Comparison of ENCODE assay signal across 8 cellular contexts in genomic region chr20:31723282-31724078, GRCh38. TPM values are rescaled to one million over a fixed set of nuclear protein-coding genes. Genes with fewer than 3 reads are reported as not detected.
DNase-seq lines count a peak whose midpoint lies in the region; ATAC-seq and TF ChIP-seq lines count a peak whose summit lies in the region.

No MANE protein-coding gene starts in this region.

- no peaks in the 10 kb centered on the region for H3K27me3 Mint-ChIP-seq in CD8-positive, alpha-beta T cell (ENCODE audit: low read depth)

- peak overlapping the region; percentile 85 for H3K4me3 ChIP-seq in CD8-positive, alpha-beta T cell (ENCODE audit: low read depth, low read length)
- H3K4me3 ChIP-seq in lower lobe of right lung: peak overlapping the region; percentile 98

- DNase-seq in CD8-positive, alpha-beta T cell: peak; percentile 96 to 99 (median 98)
- peak; percentile 99 for DNase-seq in NCI-H748 (lab: John Stamatoyannopoulos, UW; ENCODE audit: unreplicated experiment)
- peak; percentile 97 to 98 for DNase-seq in activated CD4-positive, alpha-beta T cell treated with anti-CD3 and anti-CD28 coated beads, Interleukin-2, amount 50 U/mL, for 48 hours
- DNase-seq in dermis microvascular lymphatic vessel endothelial cell (ENCODE audit: low read depth in 2 of 2): peak; percentile 93 to 98
- peak; percentile 98 for DNase-seq in lower lobe of right lung
- peak; percentile 96 to 98 (median 97) for DNase-seq in stimulated activated CD4-positive, alpha-beta T cell treated with anti-CD3 and anti-CD28 coated beads, TNF-alpha, amount 100 ng/mL, for 1 hour (ENCODE audit: low read depth in 3 of 3, low spot score in 1 of 3)

- CTCF ChIA-PET in CD8-positive, alpha-beta T cell (lab: Charles Lee): interaction anchor here (0.6 to 7.4 kb wide), 39 partner anchors 8 to 165 kb away, joined by 3 to 270 read pairs (median 6); partner anchors contain the start of genes COX4I2 and TPX2

- ATAC-seq in CD8-positive, alpha-beta T cell: peak; percentile 93
- ATAC-seq in GM19397 (IDR thresholded peaks at IDR 0.05; ENCODE audit: unreplicated experiment) (peak; percentile 85), HG03565 (IDR thresholded peaks at IDR 0.05; ENCODE audit: unreplicated experiment) (peak; percentile 84), lower lobe of right lung (peak; percentile 96 to 97)

- H3K36me3 Mint-ChIP-seq in CD8-positive, alpha-beta T cell: peaks cover 20% of the 10 kb centered on the region

- peak overlapping the region; percentile 94 for H3K27ac ChIP-seq in CD8-positive, alpha-beta T cell (ENCODE audit: low read depth, low read length)
- peak overlapping the region; percentile 100 for H3K27ac ChIP-seq in lower lobe of right lung

- peak overlapping the region; percentile 94 for H3K27ac Mint-ChIP-seq in CD8-positive, alpha-beta T cell

- H3K9me3 ChIP-seq in CD8-positive, alpha-beta T cell (ENCODE audit: low read length): no peaks in the 10 kb centered on the region
- no peaks in the 10 kb centered on the region for H3K9me3 ChIP-seq in lower lobe of right lung

- intact Hi-C loops in CD8-positive, alpha-beta T cell (cut with DNase I, micrococcal nuclease): loop anchor here (1.0 to 2.0 kb wide), 10 partner anchors 16 to 209 kb away; partner anchors contain the start of genes HM13 (in 2 of the 2) and TPX2 (in 1 of the 2)
- intact Hi-C loops in lower lobe of right lung (cut with DNase I): no loop called here

- H3K36me3 ChIP-seq in CD8-positive, alpha-beta T cell (ENCODE audit: insufficient read depth, low read length): no peaks in the 10 kb centered on the region
- H3K36me3 ChIP-seq in lower lobe of right lung: peaks cover 11% of the 10 kb centered on the region

- H3K4me1 ChIP-seq in CD8-positive, alpha-beta T cell (ENCODE audit: insufficient read depth, low read length): peaks cover 38% of the 10 kb centered on the region
- H3K4me1 ChIP-seq in lower lobe of right lung: peaks cover 23% of the 10 kb centered on the region

- POLR2A ChIA-PET in CD8-positive, alpha-beta T cell (lab: Charles Lee): interaction anchor here (0.6 to 2.9 kb wide), 11 partner anchors 15 to 151 kb away, joined by 3 to 59 read pairs (median 4); partner anchors contain the start of gene TPX2

- no peaks in the 10 kb centered on the region for H3K27me3 ChIP-seq in CD8-positive, alpha-beta T cell (ENCODE audit: insufficient read depth, low read length)
- H3K27me3 ChIP-seq in lower lobe of right lung (ENCODE audit: low read depth): no peaks in the 10 kb centered on the region

- H3K9me3 Mint-ChIP-seq in CD8-positive, alpha-beta T cell: no peaks in the 10 kb centered on the region

- H3K4me3 Mint-ChIP-seq in CD8-positive, alpha-beta T cell: peak overlapping the region; percentile 86

- TF ChIP-seq CTCF in CD8-positive, alpha-beta T cell (IDR thresholded peaks at IDR 0.05): no peak
- peak; percentile 90 for TF ChIP-seq CTCF in lower lobe of right lung (IDR thresholded peaks at IDR 0.05)

- H3K4me1 Mint-ChIP-seq in CD8-positive, alpha-beta T cell (ENCODE audit: low read depth): peaks cover 43% of the 10 kb centered on the region

RNA-seq across cellular contexts. Expression of gene BCL2L1, which starts 0.8 kb away (rescaled TPM):
- total RNA-seq in CD8-positive, alpha-beta T cell: 1 to 10 TPM; 9.5 to 9.7 TPM
- total RNA-seq in dermis microvascular lymphatic vessel endothelial cell (38.1 and 38.6 TPM in 2 replicates), lower lobe of right lung (126 TPM)

RNA-seq across cellular contexts. Expression of gene TPX2, which starts 15.6 kb away (rescaled TPM):
- total RNA-seq in CD8-positive, alpha-beta T cell: under 1 TPM; 0.62 to 0.75 TPM
- total RNA-seq in dermis microvascular lymphatic vessel endothelial cell (12.9 and 28.5 TPM in 2 replicates), lower lobe of right lung (1.9 TPM)

Comparison
In these comparisons a context has a peak if more than half of its experiments do, and no peak if none do; other contexts are left out.
1. Peak in every context shown above with its lines: DNase-seq, ATAC-seq, H3K4me3 ChIP-seq and H3K27ac ChIP-seq.